Comparison of ENCODE assay signal across 23 cellular contexts in genomic region chr5:166172597-166172996, GRCh38.
"Had no signal": no experiment of that assay in that cellular context is flagged by ENCODE, and none has a peak within 500 bp of the region (broad histone marks: within the 10 kb centered on the region; RNA-seq: fewer than 3 reads in every experiment).

No MANE protein-coding gene starts in this region.

- H3K4me3 ChIP-seq: colonic mucosa, esophagus squamous epithelium, gastrocnemius medialis, heart right ventricle, left lung, lower lobe of right lung, mucosa of descending colon had no signal

- ATAC-seq: effector memory CD8-positive, alpha-beta T cell; esophagus mucosa; gastrocnemius medialis; heart right ventricle; left cardiac atrium; left lung; left ventricle myocardium superior; lower lobe of right lung; mucosa of descending colon had no signal

- H3K9me3 ChIP-seq: colonic mucosa, esophagus squamous epithelium, gastrocnemius medialis, left lung, lower lobe of right lung had no signal

- H3K27me3 ChIP-seq: colonic mucosa, esophagus squamous epithelium, gastrocnemius medialis, heart right ventricle, left lung had no signal

- DNase-seq: colonic mucosa; cortex of kidney; effector CD8-positive, alpha-beta T cell; effector memory CD8-positive, alpha-beta T cell; endodermal cell; erythroblast; esophagus squamous epithelium; foreskin fibroblast; foreskin melanocyte; gastrocnemius medialis; glutamatergic neuron; head of caudate nucleus; heart right ventricle; hippocampal formation; left cardiac atrium; left lung; left ventricle myocardium superior; lower lobe of right lung; mesenchymal stem cell; mucosa of descending colon; naive B cell had no signal

- H3K27ac ChIP-seq: colonic mucosa, epithelial cell of prostate, esophagus squamous epithelium, gastrocnemius medialis, heart right ventricle, left lung, lower lobe of right lung had no signal

- H3K36me3 ChIP-seq: colonic mucosa, esophagus squamous epithelium, gastrocnemius medialis, heart right ventricle, left lung, lower lobe of right lung had no signal
